In genomic region chr9:127146841-127147240, GRCh38 we compare ENCODE assay signal across 11 cellular contexts. TPM values are rescaled to one million over a fixed set of nuclear protein-coding genes. Genes with fewer than 3 reads are reported as not detected.
"Had no signal": no experiment of that assay in that cellular context is flagged by ENCODE, and none has a peak within 500 bp of the region (broad histone marks: within the 10 kb centered on the region; RNA-seq: fewer than 3 reads in every experiment).

No MANE protein-coding gene starts in this region.

RNA-seq across cellular contexts. Expression of gene ANGPTL2, which starts 24.4 kb away (rescaled TPM):
- total RNA-seq: activated CD4-positive, alpha-beta memory T cell treated with anti-CD3 and anti-CD28 coated beads for 36 hours; activated CD4-positive, alpha-beta T cell treated with anti-CD3 and anti-CD28 coated beads for 36 hours; activated CD4-positive, alpha-beta T cell treated with anti-CD3 and anti-CD28 coated beads, Interleukin-2, amount 10 ng/mL, durations not matched to agents 24 days and 14 days; activated CD8-positive, alpha-beta memory T cell treated with anti-CD3 and anti-CD28 coated beads for 36 hours; activated CD8-positive, alpha-beta memory T cell treated with anti-CD3 and anti-CD28 coated beads, Interleukin-2, amount 10 ng/mL, durations not matched to agents 7 days and 5 days; activated CD8-positive, alpha-beta T cell treated with anti-CD3 and anti-CD28 coated beads, Interleukin-2, amount 10 ng/mL, durations not matched to agents 7 days and 5 days; activated naive CD4-positive, alpha-beta T cell treated with anti-CD3 and anti-CD28 coated beads for 36 hours; activated naive CD8-positive, alpha-beta T cell treated with anti-CD3 and anti-CD28 coated beads for 36 hours; activated T-helper 1 cell treated with anti-CD3 and anti-CD28 coated beads, Interleukin-12 subunit alpha, Interleukin-12 subunit beta, Interleukin-2, Interleukin-4 antibody, amounts not matched to agents 30 ng/mL and 10 ng/mL and 1 ng/mL, durations not matched to agents 14 hours and 24 hours and 36 hours; activated T-helper 2 cell treated with anti-CD3 and anti-CD28 coated beads, Interferon-gamma antibody, Interleukin-2, Interleukin-4, amounts not matched to agents 10 μg/mL and 5 μg/mL and 100 μg/mL, durations not matched to agents 14 hours and 24 hours and 36 hours; T-helper 1 cell treated with Interleukin-12 subunit alpha and Interleukin-12 subunit beta and Interleukin-4 antibody, amounts not matched to agents 30 ng/mL and 1 ng/mL, for 36 hours had no signal
